Comparison of ENCODE assay signal across 17 cellular contexts in genomic region chr20:32450484-32451061, GRCh38.
DNase-seq lines count a peak whose midpoint lies in the region; ATAC-seq and TF ChIP-seq lines count a peak whose summit lies in the region.
"Had no signal": no experiment of that assay in that cellular context is flagged by ENCODE, and none has a peak within 500 bp of the region (broad histone marks: within the 10 kb centered on the region; RNA-seq: fewer than 3 reads in every experiment).

No MANE protein-coding gene starts in this region.

- no peaks in the 10 kb centered on the region for H3K9me3 ChIP-seq in body of pancreas
- no peaks in the 10 kb centered on the region for H3K9me3 ChIP-seq in upper lobe of right lung
- H3K9me3 ChIP-seq: BE2C, right atrium auricular region had no signal

- H3K4me3 Mint-ChIP-seq in natural killer cell, result no peak overlapping the region
- no peak overlapping the region for H3K4me3 Mint-ChIP-seq in natural killer cell treated with Interleukin-12 subunit alpha and Interleukin-12 subunit beta and Interleukin-15 and Interleukin-18, amount 100 ng/mL, for 72 hours
- no peak overlapping the region for H3K4me3 Mint-ChIP-seq in naive thymus-derived CD8-positive, alpha-beta T cell

- H3K4me1 ChIP-seq in body of pancreas (peaks cover 68% of the 10 kb centered on the region), upper lobe of right lung (peaks cover 37% of the 10 kb centered on the region)

- DNase-seq in natural killer cell (no peak), body of pancreas (peak in 3 of 4 donors; percentile 3 to 25 (median 18)), upper lobe of right lung (peak; percentile 54), NCI-H748 treated with DMSO at 0.1 percent for 48 hours (lab: John Stamatoyannopoulos, UW) (no peak), NCI-H1105 (lab: John Stamatoyannopoulos, UW) (no peak), 8988T (no peak)
- no peak for DNase-seq in natural killer cell treated with Interleukin-12 subunit alpha and Interleukin-12 subunit beta and Interleukin-15 and Interleukin-18, amount 100 ng/mL, for 72 hours (ENCODE audit: low spot score)
- no peak for DNase-seq in naive thymus-derived CD8-positive, alpha-beta T cell
- DNase-seq: activated CD4-positive, alpha-beta T cell treated with anti-CD3 and anti-CD28 coated beads for 1 hour; central memory CD4-positive, alpha-beta T cell; PC-3; stimulated activated naive CD8-positive, alpha-beta T cell treated with anti-CD3 and anti-CD28 coated beads, Interleukin-15, Interleukin-2, amounts not matched to agents 100 U/mL and 50 U/mL, for 24 hours; T-helper 1 cell had no signal

- POLR2A ChIA-PET in naive thymus-derived CD8-positive, alpha-beta T cell (lab: Charles Lee), result no interaction called here

- peaks cover 17 to 41% of the 10 kb centered on the region in 2 donors for H3K4me1 Mint-ChIP-seq in natural killer cell
- peaks cover 11 to 13% of the 10 kb centered on the region in 2 donors for H3K4me1 Mint-ChIP-seq in natural killer cell treated with Interleukin-12 subunit alpha and Interleukin-12 subunit beta and Interleukin-15 and Interleukin-18, amount 100 ng/mL, for 72 hours (ENCODE audit: low read depth in 2 of 2)
- peaks cover 17 to 54% (median 30%) of the 10 kb centered on the region in 4 donors for H3K4me1 Mint-ChIP-seq in naive thymus-derived CD8-positive, alpha-beta T cell

- no peaks in the 10 kb centered on the region for H3K27me3 Mint-ChIP-seq in natural killer cell (ENCODE audit: low read depth in 2 of 2)
- no peaks in the 10 kb centered on the region for H3K27me3 Mint-ChIP-seq in natural killer cell treated with Interleukin-12 subunit alpha and Interleukin-12 subunit beta and Interleukin-15 and Interleukin-18, amount 100 ng/mL, for 72 hours
- H3K27me3 Mint-ChIP-seq in naive thymus-derived CD8-positive, alpha-beta T cell, result no peaks in the 10 kb centered on the region

- WGBS in body of pancreas, 2 donors, result 73% methylated on average over 9 of the region's 9 CpGs; no CpG with 5 or more reads in 1 of the 2 donors

- H3K27ac Mint-ChIP-seq in natural killer cell, result peak overlapping the region; percentile 78 to 81
- peak overlapping the region in 1 of 2 donors; percentile 80 for H3K27ac Mint-ChIP-seq in natural killer cell treated with Interleukin-12 subunit alpha and Interleukin-12 subunit beta and Interleukin-15 and Interleukin-18, amount 100 ng/mL, for 72 hours
- H3K27ac Mint-ChIP-seq in naive thymus-derived CD8-positive, alpha-beta T cell, result peak overlapping the region; percentile 45 to 93 (median 86)
- H3K27ac Mint-ChIP-seq: activated T-helper 2 cell treated with anti-CD3 and anti-CD28 coated beads, Interferon-gamma antibody, Interleukin-2, Interleukin-4, amounts not matched to agents 10 μg/mL and 5 μg/mL and 100 μg/mL, durations not matched to agents 14 hours and 24 hours and 36 hours had no signal

- peak overlapping the region; percentile 52 to 76 (median 68) for H3K27ac ChIP-seq in body of pancreas
- peak overlapping the region; percentile 36 for H3K27ac ChIP-seq in upper lobe of right lung
- H3K27ac ChIP-seq: right atrium auricular region had no signal

- peaks cover 8 to 11% of the 10 kb centered on the region in 2 donors for H3K36me3 ChIP-seq in body of pancreas (replicated peaks in 1 of 2; ENCODE audit: insufficient read depth in 1 of 2, low read depth in 2 of 2)
- H3K36me3 ChIP-seq in upper lobe of right lung, result peaks cover 48% of the 10 kb centered on the region

- no peaks in the 10 kb centered on the region for H3K36me3 Mint-ChIP-seq in natural killer cell
- H3K36me3 Mint-ChIP-seq in natural killer cell treated with Interleukin-12 subunit alpha and Interleukin-12 subunit beta and Interleukin-15 and Interleukin-18, amount 100 ng/mL, for 72 hours, result no peaks in the 10 kb centered on the region
- H3K36me3 Mint-ChIP-seq in naive thymus-derived CD8-positive, alpha-beta T cell, result peaks cover 0 to 77% (median 4%) of the 10 kb centered on the region in 3 donors

- intact Hi-C loops in natural killer cell (cut with micrococcal nuclease) (no loop called here), body of pancreas (cut with DNase I) (no loop called here), upper lobe of right lung (cut with DNase I) (no loop called here)

- TF ChIP-seq CTCF in natural killer cell (IDR thresholded peaks at IDR 0.05) (no peak), body of pancreas (IDR thresholded peaks at IDR 0.05) (no peak), upper lobe of right lung (IDR thresholded peaks at IDR 0.05) (no peak)

- TF ChIP-seq POLR2A in body of pancreas (IDR thresholded peaks at IDR 0.05), result no peak

- H3K9me3 Mint-ChIP-seq in natural killer cell, result no peaks in the 10 kb centered on the region
- no peaks in the 10 kb centered on the region for H3K9me3 Mint-ChIP-seq in natural killer cell treated with Interleukin-12 subunit alpha and Interleukin-12 subunit beta and Interleukin-15 and Interleukin-18, amount 100 ng/mL, for 72 hours
- H3K9me3 Mint-ChIP-seq in naive thymus-derived CD8-positive, alpha-beta T cell, result no peaks in the 10 kb centered on the region
- H3K9me3 Mint-ChIP-seq: activated T-helper 2 cell treated with anti-CD3 and anti-CD28 coated beads, Interferon-gamma antibody, Interleukin-2, Interleukin-4, amounts not matched to agents 10 μg/mL and 5 μg/mL and 100 μg/mL, durations not matched to agents 14 hours and 24 hours and 36 hours had no signal

- H3K27me3 ChIP-seq in body of pancreas (no peaks in the 10 kb centered on the region), upper lobe of right lung (no peaks in the 10 kb centered on the region)
- H3K27me3 ChIP-seq: BE2C, right atrium auricular region had no signal

- H3K4me3 ChIP-seq in body of pancreas (no peak overlapping the region), upper lobe of right lung (no peak overlapping the region)
- H3K4me3 ChIP-seq: right atrium auricular region had no signal

- ATAC-seq in natural killer cell (no peak), body of pancreas (no peak), upper lobe of right lung (no peak)
- no peak for ATAC-seq in natural killer cell treated with Interleukin-12 subunit alpha and Interleukin-12 subunit beta and Interleukin-15 and Interleukin-18, amount 100 ng/mL, for 72 hours
- no peak for ATAC-seq in naive thymus-derived CD8-positive, alpha-beta T cell
- ATAC-seq: esophagus mucosa; PC-3; stimulated activated naive CD8-positive, alpha-beta T cell treated with anti-CD3 and anti-CD28 coated beads, Interleukin-15, Interleukin-2, amounts not matched to agents 100 U/mL and 50 U/mL, for 24 hours had no signal

Comparison
In these comparisons a context has a peak if more than half of its experiments do, and no peak if none do; other contexts are left out.
1. DNase-seq: peak in body of pancreas (3 of 4) and upper lobe of right lung (single experiment); none in natural killer cell (single experiment), natural killer cell treated with Interleukin-12 subunit alpha and Interleukin-12 subunit beta and Interleukin-15 and Interleukin-18, amount 100 ng/mL, for 72 hours (single experiment), naive thymus-derived CD8-positive, alpha-beta T cell (0 of 10), NCI-H748 treated with DMSO at 0.1 percent for 48 hours (single experiment), NCI-H1105 (single experiment) and 8988T (single experiment).